Comparison of ENCODE assay signal across 1 cellular context in the genomic region with DNA sequence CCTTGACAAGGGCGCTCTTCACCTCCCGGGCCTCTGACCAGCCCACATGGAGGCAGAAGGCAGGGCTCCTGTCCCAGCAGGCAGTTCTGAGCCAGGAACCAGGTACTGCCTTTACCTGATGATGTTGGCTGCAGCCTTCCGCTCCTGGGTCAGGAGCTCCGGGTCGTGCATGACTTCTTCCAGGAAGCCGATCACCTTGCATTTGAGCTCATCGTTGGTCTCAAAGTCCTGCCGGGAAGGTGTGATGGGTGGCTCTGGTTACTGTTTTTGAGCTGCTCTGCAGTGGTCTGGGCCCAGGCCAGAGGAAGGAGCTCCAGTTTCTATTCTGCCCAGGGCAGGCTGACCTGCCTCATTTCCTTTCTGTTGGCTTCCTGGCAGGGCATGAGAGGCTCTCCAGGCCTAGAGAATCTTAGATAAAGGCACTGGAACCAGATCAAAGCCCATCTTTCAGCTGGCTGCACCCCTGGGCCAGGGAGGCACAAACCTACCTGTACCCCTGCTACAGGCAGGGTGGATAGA.
TF ChIP-seq lines count a peak whose summit lies in the region.

No MANE protein-coding gene starts in this region.

TF ChIP-seq in A549, 52 proteins besides CTCF, POLR2A, EP300 and RAD21 (continued from another document):
- TF ChIP-seq HMGXB4 (CRISPR knock-in tag; IDR thresholded peaks at IDR 0.05; ENCODE audit: borderline replicate concordance), result no peak
- no peak for TF ChIP-seq TFCP2L1 (CRISPR knock-in tag; IDR thresholded peaks at IDR 0.05)
- no peak for TF ChIP-seq USF2 (IDR thresholded peaks at IDR 0.05)
- TF ChIP-seq NR3C1 (IDR thresholded peaks at IDR 0.05), result no peak
- no peak for TF ChIP-seq HES2 (IDR thresholded peaks at IDR 0.05)
- no peak for TF ChIP-seq JUN (IDR thresholded peaks at IDR 0.05)
- no peak for TF ChIP-seq FOSL2 (IDR thresholded peaks at IDR 0.05)
- TF ChIP-seq FOSL2 (CRISPR knock-in tag; IDR thresholded peaks at IDR 0.05), result no peak
TF ChIP-seq in A549: peak in this region for 0.
